In the genomic region with DNA sequence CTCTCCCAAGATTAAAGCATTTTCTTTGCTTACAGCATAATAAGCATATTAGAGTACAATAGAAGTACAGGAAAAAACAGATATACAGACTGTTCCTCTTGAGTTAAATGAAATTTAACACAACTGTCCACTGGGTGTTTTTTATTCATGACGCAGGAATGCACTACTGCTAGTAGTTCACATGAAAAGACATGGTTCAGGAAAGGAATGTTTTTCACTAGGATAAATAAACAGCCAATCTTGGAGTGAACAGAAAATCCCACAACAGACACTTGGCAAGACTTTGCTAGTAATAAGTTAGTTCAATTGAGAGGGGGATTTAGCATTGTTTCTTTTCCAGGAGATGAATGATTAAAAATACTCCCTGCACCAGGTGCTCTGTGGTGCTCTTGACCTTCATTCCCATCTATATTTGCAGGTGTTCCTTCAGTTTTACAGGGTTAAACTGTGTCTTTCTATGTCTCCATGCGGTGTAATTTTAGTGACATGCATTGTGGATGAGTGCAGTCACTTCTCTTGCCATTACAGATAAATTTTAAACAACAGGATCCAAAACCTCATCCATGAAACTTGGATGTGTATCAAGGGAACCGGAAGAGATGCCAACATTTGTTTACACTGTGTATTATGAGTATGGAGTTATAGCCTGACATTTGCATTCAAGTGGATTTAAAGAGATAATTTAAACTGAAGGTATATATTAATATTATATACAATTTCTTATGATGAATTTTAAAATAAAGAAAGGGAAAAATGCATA, we compare ENCODE assay signal across 15 cellular contexts.
DNase-seq lines count a peak whose midpoint lies in the region; ATAC-seq, FAIRE-seq and TF ChIP-seq lines count a peak whose summit lies in the region.
"Had no signal": no experiment of that assay in that cellular context is flagged by ENCODE, and none has a peak within 500 bp of the region (broad histone marks: within the 10 kb centered on the region; RNA-seq: fewer than 3 reads in every experiment).

No MANE protein-coding gene starts in this region.

- no peak for TF ChIP-seq POLR2A in lower leg skin (IDR thresholded peaks at IDR 0.05)

- TF ChIP-seq CTCF in D721Med (IDR thresholded peaks at IDR 0.05; ENCODE audit: insufficient read depth, missing control alignments) (no peak), lower leg skin (IDR thresholded peaks at IDR 0.05) (no peak), coronary artery (IDR thresholded peaks at IDR 0.05) (no peak)

- no peak overlapping the region for H3K4me3 ChIP-seq in lower leg skin (ENCODE audit: low read depth, poor library complexity, severe bottlenecking)
- H3K4me3 ChIP-seq in coronary artery: no peak overlapping the region
- H3K4me3 ChIP-seq: BLaER1, HAP-1 had no signal

- no peak overlapping the region for H3K27ac ChIP-seq in coronary artery
- H3K27ac ChIP-seq: BLaER1 had no signal

- FAIRE-seq in D721Med (lab: Jason Lieb, UNC): peak; percentile 81

- ATAC-seq in HG02981 (IDR thresholded peaks at IDR 0.05; ENCODE audit: unreplicated experiment): no peak
- no peak for ATAC-seq in HG03025 (IDR thresholded peaks at IDR 0.05; ENCODE audit: low FRiP score, unreplicated experiment)

- DNase-seq in D721Med (ENCODE audit: insufficient read length, low spot score): no peak
- peak; percentile 2 for DNase-seq in M059J (ENCODE audit: low read depth)
- peak; percentile 23 for DNase-seq in amniotic epithelial cell (ENCODE audit: low read depth)
- DNase-seq in left kidney (ENCODE audit: low read depth, low spot score): peak; percentile 36
- no peak for DNase-seq in lower leg skin (ENCODE audit: low spot score in 2 of 2)
- DNase-seq in coronary artery (ENCODE audit: low spot score): no peak
- DNase-seq: DMS 273 treated with DMSO at 0.1 percent for 48 hours, NCI-H2107, NCI-H446, NCI-H774, SW 1271 had no signal

- 49 to 60% methylated on average over 3 of the region's 3 CpGs for WGBS in lower leg skin, 2 donors

- intact Hi-C loops in lower leg skin (cut with DNase I; ENCODE audit: low total_unique reads): no loop called here

Comparison
In these comparisons a context has a peak if more than half of its experiments do, and no peak if none do; other contexts are left out.
1. DNase-seq: peak in M059J (single experiment), amniotic epithelial cell (single experiment) and left kidney (single experiment); none in D721Med (single experiment), lower leg skin (0 of 2) and coronary artery (single experiment).